ENCODE assay signal across 9 cellular contexts in genomic region chr9:128129976-128130590, GRCh38. TPM values are rescaled to one million over a fixed set of nuclear protein-coding genes. Genes with fewer than 3 reads are reported as not detected.
DNase-seq lines count a peak whose midpoint lies in the region; ATAC-seq and TF ChIP-seq lines count a peak whose summit lies in the region.
"Not testable (repeated sequence)": the region's sequence is repeated elsewhere in the genome, so short reads cannot be mapped to it uniquely, and the experiment has no call there.
"Had no signal": no experiment of that assay in that cellular context is flagged by ENCODE, and none has a peak within 500 bp of the region (broad histone marks: within the 10 kb centered on the region; RNA-seq: fewer than 3 reads in every experiment).

No MANE protein-coding gene starts in this region.

- TF ChIP-seq CTCF in BE2C (IDR thresholded peaks at IDR 0.05; ENCODE audit: low read depth, low read length) (peak; percentile 17; the same call in 1 of the 2 replicates), LNCaP clone FGC (IDR thresholded peaks at IDR 0.05; ENCODE audit: control insufficient read depth, extremely low read depth, insufficient read depth) (peak; percentile 33), right atrium auricular region (IDR thresholded peaks at IDR 0.05) (peak; percentile 42 to 56), osteocyte (IDR thresholded peaks at IDR 0.05) (peak; percentile 55)

- H3K9me3 ChIP-seq in BE2C, right atrium auricular region: not testable (repeated sequence)

- intact Hi-C loops in activated T-helper 2 cell treated with anti-CD3 and anti-CD28 coated beads, Interferon-gamma antibody, Interleukin-2, Interleukin-4, amounts not matched to agents 10 μg/mL and 5 μg/mL and 100 μg/mL, durations not matched to agents 14 hours and 24 hours and 36 hours (cut with micrococcal nuclease), result loop anchor here (2.0 to 10.0 kb wide), 3 partner anchors 31 to 355 kb away; partner anchors contain the start of genes BBLN, GOLGA2, SH2D3C and SWI5

- peak overlapping the region; percentile 51 for H3K27ac Mint-ChIP-seq in activated T-helper 2 cell treated with anti-CD3 and anti-CD28 coated beads, Interferon-gamma antibody, Interleukin-2, Interleukin-4, amounts not matched to agents 10 μg/mL and 5 μg/mL and 100 μg/mL, durations not matched to agents 14 hours and 24 hours and 36 hours
- H3K27ac Mint-ChIP-seq in central memory CD8-positive, alpha-beta T cell (ENCODE audit: low read depth); osteocyte (ENCODE audit: unreplicated experiment): not testable (repeated sequence)

- not testable (repeated sequence) for H3K9me3 Mint-ChIP-seq in activated T-helper 2 cell treated with anti-CD3 and anti-CD28 coated beads, Interferon-gamma antibody, Interleukin-2, Interleukin-4, amounts not matched to agents 10 μg/mL and 5 μg/mL and 100 μg/mL, durations not matched to agents 14 hours and 24 hours and 36 hours; central memory CD8-positive, alpha-beta T cell
- H3K9me3 Mint-ChIP-seq in osteocyte (ENCODE audit: unreplicated experiment), result peaks cover 13% of the 10 kb centered on the region

- H3K27me3 ChIP-seq in BE2C, right atrium auricular region: not testable (repeated sequence)

- not testable (repeated sequence) for ATAC-seq in central memory CD8-positive, alpha-beta T cell (replicated peaks; ENCODE audit: extremely low read depth, poor library complexity, severe bottlenecking)

- not testable (repeated sequence) for H3K36me3 ChIP-seq in BE2C, right atrium auricular region

- peaks cover 24% of the 10 kb centered on the region for H3K4me1 Mint-ChIP-seq in activated T-helper 2 cell treated with anti-CD3 and anti-CD28 coated beads, Interferon-gamma antibody, Interleukin-2, Interleukin-4, amounts not matched to agents 10 μg/mL and 5 μg/mL and 100 μg/mL, durations not matched to agents 14 hours and 24 hours and 36 hours (ENCODE audit: low read depth)
- H3K4me1 Mint-ChIP-seq in central memory CD8-positive, alpha-beta T cell, result peaks cover 30% of the 10 kb centered on the region
- peaks cover 30% of the 10 kb centered on the region for H3K4me1 Mint-ChIP-seq in osteocyte (ENCODE audit: unreplicated experiment)

- not testable (repeated sequence) for H3K4me3 ChIP-seq in BE2C (ENCODE audit: low read depth, low read length); LNCaP clone FGC (ENCODE audit: low read depth, low read length); right atrium auricular region

- H3K27ac ChIP-seq in right atrium auricular region, result not testable (repeated sequence)

- peak; percentile 62 for DNase-seq in BE2C
- DNase-seq in LNCaP clone FGC (ENCODE audit: low read depth); osteocyte (ENCODE audit: extremely low spot score, unreplicated experiment): not testable (repeated sequence)
- DNase-seq in activated CD4-positive, alpha-beta T cell treated with anti-CD3 and anti-CD28 coated beads for 1 hour, result peak; percentile 30
- peak; percentile 50 for DNase-seq in activated T-helper 2 cell treated with anti-CD3 and anti-CD28 coated beads, Interferon-gamma antibody, Interleukin-2, Interleukin-4, amounts not matched to agents 10 μg/mL and 5 μg/mL and 100 μg/mL, durations not matched to agents 14 hours and 24 hours and 36 hours (ENCODE audit: low spot score)
- DNase-seq in central memory CD8-positive, alpha-beta T cell (ENCODE audit: low spot score in 2 of 2), result peak in 1 of 2 donors; percentile 31
- peak; percentile 78 for DNase-seq in right atrium auricular region (ENCODE audit: low spot score)
- DNase-seq in stimulated activated CD8-positive, alpha-beta memory T cell treated with anti-CD3 and anti-CD28 coated beads, Interleukin-15, amount 100 ng/mL, for 4 hours (ENCODE audit: low read depth in 2 of 2), result peak; percentile 14 to 25

- peaks cover 35% of the 10 kb centered on the region for H3K27me3 Mint-ChIP-seq in activated T-helper 2 cell treated with anti-CD3 and anti-CD28 coated beads, Interferon-gamma antibody, Interleukin-2, Interleukin-4, amounts not matched to agents 10 μg/mL and 5 μg/mL and 100 μg/mL, durations not matched to agents 14 hours and 24 hours and 36 hours (ENCODE audit: low read depth)
- peaks cover 29% of the 10 kb centered on the region for H3K27me3 Mint-ChIP-seq in central memory CD8-positive, alpha-beta T cell
- H3K27me3 Mint-ChIP-seq in osteocyte (ENCODE audit: unreplicated experiment), result peaks cover 41% of the 10 kb centered on the region

- H3K4me3 Mint-ChIP-seq in activated T-helper 2 cell treated with anti-CD3 and anti-CD28 coated beads, Interferon-gamma antibody, Interleukin-2, Interleukin-4, amounts not matched to agents 10 μg/mL and 5 μg/mL and 100 μg/mL, durations not matched to agents 14 hours and 24 hours and 36 hours (ENCODE audit: low read depth), result peak overlapping the region; percentile 51
- peak overlapping the region; percentile 99 for H3K4me3 Mint-ChIP-seq in central memory CD8-positive, alpha-beta T cell
- H3K4me3 Mint-ChIP-seq in osteocyte (ENCODE audit: unreplicated experiment), result not testable (repeated sequence)

- H3K4me1 ChIP-seq in BE2C (peaks cover 11% of the 10 kb centered on the region), right atrium auricular region (peaks cover 0 to 30% of the 10 kb centered on the region in 2 donors)

- not testable (repeated sequence) for H3K36me3 Mint-ChIP-seq in activated T-helper 2 cell treated with anti-CD3 and anti-CD28 coated beads, Interferon-gamma antibody, Interleukin-2, Interleukin-4, amounts not matched to agents 10 μg/mL and 5 μg/mL and 100 μg/mL, durations not matched to agents 14 hours and 24 hours and 36 hours (ENCODE audit: low read depth); central memory CD8-positive, alpha-beta T cell (ENCODE audit: insufficient read depth); osteocyte (ENCODE audit: unreplicated experiment)

RNA-seq across cellular contexts. Expression of gene PTGES2, which starts 2.6 kb away (rescaled TPM):
- 511 TPM for polyA plus RNA-seq in BE2C (2012; ENCODE audit: insufficient read depth, insufficient read length, low read depth)
- total RNA-seq in activated T-helper 2 cell treated with anti-CD3 and anti-CD28 coated beads, Interferon-gamma antibody, Interleukin-2, Interleukin-4, amounts not matched to agents 10 μg/mL and 5 μg/mL and 100 μg/mL, durations not matched to agents 14 hours and 24 hours and 36 hours, result 67.8 and 77.6 TPM in 2 replicates
- total RNA-seq in right atrium auricular region (100 to 1,000 TPM; 114 to 118 TPM), osteocyte (79.2 and 80.3 TPM in 2 replicates)

RNA-seq across cellular contexts. Expression of gene LCN2, which starts 19.2 kb away (rescaled TPM):
- polyA plus RNA-seq in BE2C (2012; ENCODE audit: insufficient read depth, insufficient read length, low read depth), result not detected
- total RNA-seq in activated T-helper 2 cell treated with anti-CD3 and anti-CD28 coated beads, Interferon-gamma antibody, Interleukin-2, Interleukin-4, amounts not matched to agents 10 μg/mL and 5 μg/mL and 100 μg/mL, durations not matched to agents 14 hours and 24 hours and 36 hours, result not detected in 2 replicates
- total RNA-seq in right atrium auricular region (not detected), osteocyte (not detected in 2 replicates)
- total RNA-seq: cerebellum had no signal

RNA-seq across cellular contexts. Expression of gene BBLN, which starts 30.0 kb away (rescaled TPM):
- polyA plus RNA-seq in BE2C (2012; ENCODE audit: insufficient read depth, insufficient read length, low read depth), result 221 TPM
- 93.8 and 103 TPM in 2 replicates for total RNA-seq in activated T-helper 2 cell treated with anti-CD3 and anti-CD28 coated beads, Interferon-gamma antibody, Interleukin-2, Interleukin-4, amounts not matched to agents 10 μg/mL and 5 μg/mL and 100 μg/mL, durations not matched to agents 14 hours and 24 hours and 36 hours
- total RNA-seq in right atrium auricular region, result 100 to 1,000 TPM; 219 to 362 TPM
- total RNA-seq in osteocyte, result 93.3 and 93.9 TPM in 2 replicates
